Comparison of ENCODE assay signal across 22 cellular contexts in the genomic region with DNA sequence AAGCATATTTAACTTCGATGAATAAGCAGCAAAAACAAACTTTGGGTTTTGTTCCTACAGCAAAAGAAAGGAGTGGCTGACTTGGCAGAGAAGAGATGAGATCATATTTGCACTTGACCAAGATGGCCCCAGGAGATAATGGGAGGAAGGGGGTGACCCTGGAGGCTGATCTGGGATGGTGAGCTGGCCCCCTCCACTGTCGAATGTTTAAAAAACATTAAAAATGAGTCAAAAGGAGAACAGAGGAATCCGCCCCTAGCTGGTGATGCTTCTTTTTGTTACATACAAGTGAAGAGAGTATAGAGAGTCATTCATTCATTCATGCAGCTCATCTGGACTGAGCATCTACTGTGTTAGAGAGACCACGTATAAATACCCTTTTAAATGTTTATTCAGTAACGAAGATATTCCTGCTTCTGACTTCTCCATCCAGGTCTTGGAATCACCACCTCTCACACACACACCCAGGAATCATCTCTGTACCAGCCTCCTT. TPM values are rescaled to one million over a fixed set of nuclear protein-coding genes. Genes with fewer than 3 reads are reported as not detected.
DNase-seq lines count a peak whose midpoint lies in the region; ATAC-seq, FAIRE-seq and TF ChIP-seq lines count a peak whose summit lies in the region.
"Had no signal": no experiment of that assay in that cellular context is flagged by ENCODE, and none has a peak within 500 bp of the region (broad histone marks: within the 10 kb centered on the region; RNA-seq: fewer than 3 reads in every experiment).

No MANE protein-coding gene starts in this region.

- TF ChIP-seq CTCF in IMR-90 (conservative IDR thresholded peaks at IDR 0.05; ENCODE audit: low read depth, low read length) = no peak
- TF ChIP-seq CTCF in K562 (IDR thresholded peaks at IDR 0.05 in 2 of 3, conservative IDR thresholded peaks at IDR 0.05 in 1 of 3; ENCODE audit: insufficient read depth in 2 of 3, low read depth in 1 of 3, low read length in 3 of 3) = peak in 1 of 3 experiments; percentile 16; a peak in 1 of 6 replicates
- TF ChIP-seq CTCF in nephron progenitor cell (IDR thresholded peaks at IDR 0.05) = no peak

- H3K79me1 ChIP-seq in IMR-90 (ENCODE audit: low read depth in 1 of 2, low read length in 2 of 2) = no peaks in the 10 kb centered on the region

- H3K27ac ChIP-seq in IMR-90 (ENCODE audit: insufficient read depth, low read length) (no peak overlapping the region), K562 (ENCODE audit: extremely low read depth, low read depth, low read length) (no peak overlapping the region)
- H3K27ac ChIP-seq: cardiac muscle cell, pancreas, tibial artery had no signal

- H3K9me1 ChIP-seq in IMR-90 (ENCODE audit: insufficient read depth, low read length) = peaks cover 1% of the 10 kb centered on the region; the same call in 1 of the 2 replicates
- no peaks in the 10 kb centered on the region for H3K9me1 ChIP-seq in K562 (ENCODE audit: control insufficient read depth, insufficient read depth, low read length)

- no peak overlapping the region for H2AK9ac ChIP-seq in IMR-90 (replicated peaks; ENCODE audit: low read depth, low read length, poor library complexity)

- 87% methylated on average over 3 of the region's 5 CpGs; no CpG with 5 or more reads in 1 of the 2 experiments for WGBS in IMR-90 (ENCODE audit: extremely low coverage in 2 of 2, insufficient read length in 1 of 2), 2 experiments
- 4% methylated on average over 5 of the region's 5 CpGs for WGBS in K562 (ENCODE audit: insufficient coverage, low coverage, missing lambda C conversion rate)

- H2AFZ ChIP-seq in IMR-90 (replicated peaks; ENCODE audit: low read length, poor library complexity) (peak overlapping the region; percentile 27), K562 (ENCODE audit: low read depth, low read length) (no peak overlapping the region)

- DNase-seq in EH (ENCODE audit: low read depth) (peak; percentile 64), IMR-90 (peak; percentile 24), K562 (ENCODE audit: extremely low read depth in 1 of 4, low spot score in 3 of 4) (no peak), nephron progenitor cell (no peak), NCI-H1930 (lab: John Stamatoyannopoulos, UW) (no peak)
- DNase-seq: activated CD4-positive, alpha-beta T cell treated with anti-CD3 and anti-CD28 coated beads for 4 hours; activated effector memory CD4-positive, alpha-beta T cell treated with Interleukin-2 at 50 U/mL for 16 hours; dermis blood vessel endothelial cell; DMS 273 treated with DMSO at 0.1 percent for 48 hours; NCI-H1417; tibial artery had no signal

- H3K9ac ChIP-seq in IMR-90 (ENCODE audit: low read depth, low read length) (no peak overlapping the region), K562 (ENCODE audit: insufficient read depth in 1 of 2, low read depth in 2 of 2, low read length in 2 of 2) (no peak overlapping the region)

- intact Hi-C loops in IMR-90 (cut with micrococcal nuclease) (no loop called here), K562 (cut with micrococcal nuclease) (no loop called here)

- no peak for TF ChIP-seq RAD21 in IMR-90 (IDR thresholded peaks at IDR 0.05; ENCODE audit: low read length)
- no peak; a peak in 1 of 4 replicates for TF ChIP-seq RAD21 in K562 (CRISPR knock-in tag; conservative IDR thresholded peaks at IDR 0.05 in 1 of 2, IDR thresholded peaks at IDR 0.05 in 1 of 2)

- peaks cover 87% of the 10 kb centered on the region for H3K4me1 Mint-ChIP-seq in nephron progenitor cell

- dilution Hi-C loops in IMR-90 (cut with HindIII; ENCODE audit: low sequenced_read_pairs, unreplicated experiment) = no loop called here

- H4K91ac ChIP-seq in IMR-90 (ENCODE audit: insufficient read depth, low read depth, low read length) = no peak overlapping the region

- H4K20me1 ChIP-seq in IMR-90 (ENCODE audit: insufficient read depth, low read length) (no peaks in the 10 kb centered on the region), K562 (replicated peaks; ENCODE audit: control insufficient read depth, insufficient read depth, low read length) (no peaks in the 10 kb centered on the region)

- no peaks in the 10 kb centered on the region for H3K36me3 Mint-ChIP-seq in nephron progenitor cell (ENCODE audit: low read depth)
- H3K36me3 Mint-ChIP-seq: stimulated activated memory B cell treated with anti-CD40 and anti-IgM and Interleukin-4, amounts not matched to agents 10 μg/mL and 1 μg/mL and 100 μg/mL, for 72 hours had no signal

- no peak overlapping the region for H2AK5ac ChIP-seq in IMR-90 (ENCODE audit: low read depth, low read length)

- H3K23ac ChIP-seq in IMR-90 (ENCODE audit: low read depth, low read length) = no peak overlapping the region

- H3K9me3 ChIP-seq in IMR-90 (ENCODE audit: control insufficient read depth, insufficient read depth, low read length) (no peaks in the 10 kb centered on the region), K562 (replicated peaks; ENCODE audit: control insufficient read depth, insufficient read depth, low read depth, low read length) (no peaks in the 10 kb centered on the region)
- H3K9me3 ChIP-seq: adrenal gland, pancreas, tibial artery had no signal

- BruUV-seq in IMR-90 (replicated peaks; lab: Mats Ljungman, UMichigan) (no TSS peak), K562 (replicated peaks; lab: Mats Ljungman, UMichigan) (no TSS peak)

- TF ChIP-seq POLR2A in IMR-90 (IDR thresholded peaks at IDR 0.05; ENCODE audit: low read depth, low read length) (no peak), K562 (conservative IDR thresholded peaks at IDR 0.05) (no peak)

- FAIRE-seq in K562 (lab: Jason Lieb, UNC) = peak; percentile 32
- FAIRE-seq: frontal cortex, HepG2, pancreas had no signal

- peaks cover 8% of the 10 kb centered on the region for H3K9me3 Mint-ChIP-seq in nephron progenitor cell
- H3K9me3 Mint-ChIP-seq: CD4-positive, alpha-beta T cell; stimulated activated memory B cell treated with anti-CD40 and anti-IgM and Interleukin-4, amounts not matched to agents 10 μg/mL and 1 μg/mL and 100 μg/mL, for 72 hours had no signal

- H3K18ac ChIP-seq in IMR-90 (ENCODE audit: low read depth, low read length) = no peak overlapping the region

- no peaks in the 10 kb centered on the region for H3K79me2 ChIP-seq in K562 (ENCODE audit: control insufficient read depth, insufficient read depth, low read length)

- CTCF ChIA-PET in IMR-90 (lab: Yijun Ruan, JAX) = no interaction called here
- CTCF ChIA-PET in K562 (lab: Yijun Ruan, JAX; ENCODE audit: low intra/inter-chr PET ratio) = no interaction called here

- no peak overlapping the region for H3K56ac ChIP-seq in IMR-90 (ENCODE audit: extremely low read depth, insufficient read depth, low read length)

- H2BK120ac ChIP-seq in IMR-90 (ENCODE audit: low read depth, low read length) = no peak overlapping the region

- POLR2A ChIA-PET in IMR-90 (lab: Charles Lee; ENCODE audit: unreplicated experiment) = no interaction called here
- POLR2A ChIA-PET in K562 (lab: Yijun Ruan, JAX) = interaction anchor here (1.2 kb wide), 1 partner anchor 9 kb away, joined by 3 read pairs; no protein-coding TSS in a partner anchor

- H2BK5ac ChIP-seq in IMR-90 (ENCODE audit: low read depth, low read length, poor library complexity, severe bottlenecking) = no peak overlapping the region

- no peak overlapping the region for H3K4ac ChIP-seq in IMR-90 (ENCODE audit: low read depth, low read length)

- H3K27ac Mint-ChIP-seq in nephron progenitor cell = peak overlapping the region; percentile 5
- H3K27ac Mint-ChIP-seq: CD4-positive, alpha-beta T cell; stimulated activated memory B cell treated with anti-CD40 and anti-IgM and Interleukin-4, amounts not matched to agents 10 μg/mL and 1 μg/mL and 100 μg/mL, for 72 hours had no signal

- H3K27me3 Mint-ChIP-seq in nephron progenitor cell (ENCODE audit: low read depth, poor library complexity) = peaks cover 25% of the 10 kb centered on the region

- H3K4me3 ChIP-seq in IMR-90 (ENCODE audit: insufficient read depth, low read depth, low read length) = no peak overlapping the region
- H3K4me3 ChIP-seq in K562 = no peak overlapping the region
- H3K4me3 ChIP-seq: adrenal gland, cardiac muscle cell, pancreas, tibial artery had no signal

- ATAC-seq in IMR-90 (ENCODE audit: low read depth) = peak; percentile 68
- no peak for ATAC-seq in K562
- no peak for ATAC-seq in GM18870 (IDR thresholded peaks at IDR 0.05; ENCODE audit: unreplicated experiment)
- ATAC-seq in GM18867 (IDR thresholded peaks at IDR 0.05; ENCODE audit: unreplicated experiment) = no peak
- no peak for ATAC-seq in HG03108 (IDR thresholded peaks at IDR 0.05; ENCODE audit: unreplicated experiment)
- ATAC-seq: HepG2; pancreas; Right ventricle myocardium inferior; stimulated activated memory B cell treated with anti-CD40 and anti-IgM and Interleukin-4, amounts not matched to agents 10 μg/mL and 1 μg/mL and 100 μg/mL, for 72 hours had no signal

- no peak for TF ChIP-seq EP300 in K562 (IDR thresholded peaks at IDR 0.05; ENCODE audit: low read length)

- in situ Hi-C loops in IMR-90 (cut with MboI; ENCODE audit: low sequenced_read_pairs) = no loop called here
- in situ Hi-C loops in K562 (cut with MboI) = no loop called here

- no peak overlapping the region for H3K4me3 Mint-ChIP-seq in nephron progenitor cell
- H3K4me3 Mint-ChIP-seq: CD4-positive, alpha-beta T cell; stimulated activated memory B cell treated with anti-CD40 and anti-IgM and Interleukin-4, amounts not matched to agents 10 μg/mL and 1 μg/mL and 100 μg/mL, for 72 hours had no signal

- no peak overlapping the region for H4K8ac ChIP-seq in IMR-90 (ENCODE audit: low read depth in 2 of 2, low read length in 2 of 2)

- no peak overlapping the region for H3K14ac ChIP-seq in IMR-90 (replicated peaks; ENCODE audit: low read depth, low read length)

- H3K36me3 ChIP-seq in IMR-90 (ENCODE audit: control insufficient read depth, insufficient read depth, low read length) = no peaks in the 10 kb centered on the region
- H3K36me3 ChIP-seq in K562 (ENCODE audit: control insufficient read depth, insufficient read depth, low read length) = no peaks in the 10 kb centered on the region
- H3K36me3 ChIP-seq: adrenal gland, cardiac muscle cell, pancreas, tibial artery had no signal

- H3K27me3 ChIP-seq in IMR-90 (ENCODE audit: control insufficient read depth, insufficient read depth, low read length) (peaks cover 1% of the 10 kb centered on the region; the same call in 1 of the 2 replicates), K562 (ENCODE audit: control insufficient read depth in 2 of 2, insufficient read depth in 2 of 2, low read length in 2 of 2) (peaks cover 47 to 88% of the 10 kb centered on the region in 2 experiments)
- H3K27me3 ChIP-seq: adrenal gland, cardiac muscle cell, pancreas had no signal

- no peaks in the 10 kb centered on the region; the same call in 1 of the 2 replicates for H3K4me1 ChIP-seq in IMR-90 (ENCODE audit: control insufficient read depth, insufficient read depth, low read length)
- H3K4me1 ChIP-seq in K562 (replicated peaks in 1 of 2; ENCODE audit: control insufficient read depth in 2 of 2, insufficient read depth in 2 of 2, low read length in 2 of 2) = peaks cover 0 to 4% of the 10 kb centered on the region in 2 experiments; a peak in 2 of 5 replicates
- H3K4me1 ChIP-seq: pancreas, tibial artery had no signal

- no peak overlapping the region for H2BK15ac ChIP-seq in IMR-90 (ENCODE audit: low read depth, low read length)

- no peak overlapping the region for H4K5ac ChIP-seq in IMR-90 (ENCODE audit: low read depth, low read length)

- no peak overlapping the region for H2BK20ac ChIP-seq in IMR-90 (ENCODE audit: low read depth, low read length)

- H3K4me2 ChIP-seq in IMR-90 (ENCODE audit: low read depth, low read length) = no peak overlapping the region
- H3K4me2 ChIP-seq in K562 (ENCODE audit: insufficient read depth, low read length) = no peak overlapping the region

RNA-seq across cellular contexts. Expression of a gene that starts 12.6 kb away (rescaled TPM):
- 19.4 and 25.3 TPM in 2 replicates for total RNA-seq in IMR-90 (2012; rRNA removed)
- polyA plus RNA-seq in IMR-90 (2012; rRNA removed) = 10.6 and 15.6 TPM in 2 replicates
- 5.8 and 8.5 TPM in 2 replicates for polyA plus RNA-seq in IMR-90 (2012; cell fraction: cytosol; rRNA removed)
- polyA plus RNA-seq in IMR-90 (2012; cell fraction: nucleus; rRNA removed; ENCODE audit: low replicate concordance) = 28.1 and 43.3 TPM in 2 replicates
- 87.1 and 96.1 TPM in 2 replicates for total RNA-seq in K562 (2011; cell fraction: chromatin; rRNA removed; ENCODE audit: low replicate concordance)
- 67.0 and 72.4 TPM in 2 replicates for total RNA-seq in K562 (2011; cell fraction: nucleolus; rRNA removed)
- 71.8 and 78.2 TPM in 2 replicates for total RNA-seq in K562 (2011; cell fraction: nucleoplasm; rRNA removed)
- 15.1 and 20.2 TPM in 2 replicates for total RNA-seq in K562 (2014; rRNA removed)
- 11.6 and 12.1 TPM in 2 replicates for total RNA-seq in K562 (2014; rRNA removed; fragmentation: Illumina TruSeq; extraction: Trizol)
- 14.0 and 14.5 TPM in 2 replicates for total RNA-seq in K562 (2015; rRNA removed; fragmentation: Illumina TruSeq; extraction: Trizol)
- 19.0 and 19.6 TPM in 2 replicates for total RNA-seq in K562 (2021)
- polyA plus RNA-seq in K562 (2011; rRNA removed) = 21.6 and 27.5 TPM in 2 replicates
- polyA plus RNA-seq in K562 (2011; cell fraction: cytosol; rRNA removed) = 17.1 and 20.0 TPM in 2 replicates
- polyA plus RNA-seq in K562 (2011; cell fraction: nucleus; rRNA removed) = 40.5 and 46.1 TPM in 2 replicates
- 8.5 and 9.7 TPM in 2 replicates for polyA plus RNA-seq in K562 (2012)
- polyA plus RNA-seq in K562 (2014; fragmentation: Illumina TruSeq; extraction: Trizol) = 9.1 and 10.9 TPM in 2 replicates
- 1 to 10 TPM; 1.3 to 1.6 TPM for polyA plus RNA-seq in K562 (2014; fragmentation: Nextera tagmentation; extraction: Ambion mirVana)
- polyA plus RNA-seq in K562 (2014; rRNA removed) = 9.5 and 13.5 TPM in 2 replicates
- 40.3 and 41.0 TPM in 2 replicates for polyA minus RNA-seq in K562 (2011; rRNA and poly(A)+ RNA removed)
- polyA minus RNA-seq in K562 (2011; cell fraction: cytosol; rRNA and poly(A)+ RNA removed) = 23.2 and 27.7 TPM in 2 replicates
- polyA minus RNA-seq in K562 (2011; cell fraction: nucleus; rRNA and poly(A)+ RNA removed) = 31.8 and 44.2 TPM in 2 replicates

RNA-seq across cellular contexts. Expression of a gene that starts 43.8 kb away (rescaled TPM):
- total RNA-seq in IMR-90 (2012; rRNA removed) = 12.0 and 13.6 TPM in 2 replicates
- polyA plus RNA-seq in IMR-90 (2012; rRNA removed) = 6.8 and 7.8 TPM in 2 replicates
- 2.4 and 2.8 TPM in 2 replicates for polyA plus RNA-seq in IMR-90 (2012; cell fraction: cytosol; rRNA removed)
- 4.6 and 22.7 TPM in 2 replicates for polyA plus RNA-seq in IMR-90 (2012; cell fraction: nucleus; rRNA removed; ENCODE audit: low replicate concordance)
- 6.9 and 28.9 TPM in 2 replicates for total RNA-seq in K562 (2011; cell fraction: chromatin; rRNA removed; ENCODE audit: low replicate concordance)
- total RNA-seq in K562 (2011; cell fraction: nucleolus; rRNA removed) = 8.2 and 9.7 TPM in 2 replicates
- total RNA-seq in K562 (2011; cell fraction: nucleoplasm; rRNA removed) = 12.2 and 13.4 TPM in 2 replicates
- 7.4 and 8.6 TPM in 2 replicates for total RNA-seq in K562 (2014; rRNA removed)
- total RNA-seq in K562 (2014; rRNA removed; fragmentation: Illumina TruSeq; extraction: Trizol) = 10.7 and 10.8 TPM in 2 replicates
- total RNA-seq in K562 (2015; rRNA removed; fragmentation: Illumina TruSeq; extraction: Trizol) = 10.4 and 10.7 TPM in 2 replicates
- 15.2 and 16.2 TPM in 2 replicates for total RNA-seq in K562 (2021)
- polyA plus RNA-seq in K562 (2011; rRNA removed) = 8.7 and 10.7 TPM in 2 replicates
- 4.6 and 5.2 TPM in 2 replicates for polyA plus RNA-seq in K562 (2011; cell fraction: cytosol; rRNA removed)
- 19.4 and 20.3 TPM in 2 replicates for polyA plus RNA-seq in K562 (2011; cell fraction: nucleus; rRNA removed)
- 5.3 and 6.4 TPM in 2 replicates for polyA plus RNA-seq in K562 (2012)
- polyA plus RNA-seq in K562 (2014; fragmentation: Illumina TruSeq; extraction: Trizol) = 8.4 and 11.4 TPM in 2 replicates
- polyA plus RNA-seq in K562 (2014; fragmentation: Nextera tagmentation; extraction: Ambion mirVana) = 1 to 10 TPM; 2.2 to 2.6 TPM
- 3.8 and 5.6 TPM in 2 replicates for polyA plus RNA-seq in K562 (2014; rRNA removed)
- 11.7 and 16.7 TPM in 2 replicates for polyA minus RNA-seq in K562 (2011; rRNA and poly(A)+ RNA removed)
- polyA minus RNA-seq in K562 (2011; cell fraction: cytosol; rRNA and poly(A)+ RNA removed) = 8.9 and 15.2 TPM in 2 replicates
- polyA minus RNA-seq in K562 (2011; cell fraction: nucleus; rRNA and poly(A)+ RNA removed) = 9.0 and 19.4 TPM in 2 replicates

Comparison
In these comparisons a context has a peak if more than half of its experiments do, and no peak if none do; other contexts are left out.
1. DNase-seq: peak in EH (single experiment) and IMR-90 (single experiment); none in K562 (0 of 4), nephron progenitor cell (single experiment) and NCI-H1930 (0 of 2).